In the genomic region with DNA sequence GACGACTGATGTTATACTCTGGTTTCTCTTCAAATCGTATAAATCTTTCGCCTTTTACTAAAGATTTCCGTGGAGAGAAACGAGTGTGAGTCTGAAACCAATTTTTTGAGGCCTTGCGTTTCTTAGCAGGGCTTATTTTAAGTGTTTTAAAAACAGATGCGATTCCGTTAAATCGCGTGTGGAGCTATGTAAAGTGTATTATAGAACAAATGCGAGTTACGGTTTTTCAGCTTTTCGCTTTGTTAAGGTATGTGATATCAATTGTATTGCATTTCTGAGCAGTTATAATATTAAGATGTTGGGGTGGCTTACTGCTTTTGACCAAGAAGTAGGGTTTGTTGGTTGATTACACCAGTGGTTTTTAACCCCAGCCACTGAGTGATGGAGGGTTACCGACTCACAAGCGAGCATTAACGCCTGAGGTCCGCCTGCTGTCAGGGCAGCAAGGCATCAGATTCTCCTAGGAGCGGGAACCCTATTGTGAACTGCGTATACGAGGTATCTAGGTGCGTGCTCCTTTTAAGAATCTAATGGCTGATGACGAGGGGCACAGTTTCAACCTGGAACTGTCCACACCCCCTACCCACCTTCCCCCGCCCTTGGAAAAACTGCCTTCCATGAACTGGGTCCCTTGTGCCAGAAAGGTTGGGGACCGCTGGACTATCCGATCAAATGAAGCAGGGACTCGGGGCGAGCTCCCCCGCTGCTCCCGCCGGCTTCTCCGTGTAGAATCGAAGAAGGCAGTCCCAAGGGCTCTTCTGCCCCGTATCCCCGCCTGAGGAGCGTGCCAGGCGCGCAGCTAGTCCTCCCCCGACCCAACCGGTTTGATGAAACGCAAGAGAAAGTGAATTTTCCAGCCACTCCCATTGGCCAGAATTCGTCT, we compare ENCODE assay signal across 8 cellular contexts. TPM values are rescaled to one million over a fixed set of nuclear protein-coding genes. Genes with fewer than 3 reads are reported as not detected.
DNase-seq lines count a peak whose midpoint lies in the region; ATAC-seq, FAIRE-seq and TF ChIP-seq lines count a peak whose summit lies in the region.

No MANE protein-coding gene starts in this region.

- H3K27ac ChIP-seq in GM23338 (ENCODE audit: low read depth): peak overlapping the region; percentile 86

- no peaks in the 10 kb centered on the region for H3K4me1 ChIP-seq in GM23338 (ENCODE audit: insufficient read depth)

- H3K27me3 ChIP-seq in GM23338 (ENCODE audit: insufficient read depth): no peaks in the 10 kb centered on the region

- H3K27me3 Mint-ChIP-seq in GM23338 (ENCODE audit: insufficient read depth, low read depth, poor library complexity): peaks cover 35% of the 10 kb centered on the region
- H3K27me3 Mint-ChIP-seq in activated T-helper 17 cell treated with anti-CD3 and anti-CD28 coated beads, Interleukin-2, amount 50 U/mL, for 72 hours: peaks cover 2% of the 10 kb centered on the region
- peaks cover 0 to 9% (median 3%) of the 10 kb centered on the region in 5 donors for H3K27me3 Mint-ChIP-seq in naive thymus-derived CD8-positive, alpha-beta T cell
- no peaks in the 10 kb centered on the region for H3K27me3 Mint-ChIP-seq in stimulated activated memory B cell treated with anti-CD40 and anti-IgM and Interleukin-4, amounts not matched to agents 10 μg/mL and 1 μg/mL and 100 μg/mL, for 72 hours

- no peak overlapping the region for H2AFZ ChIP-seq in GM23338

- peaks cover 3% of the 10 kb centered on the region; the same call in 2 of the 3 replicates for H3K9me3 Mint-ChIP-seq in GM23338
- no peaks in the 10 kb centered on the region for H3K9me3 Mint-ChIP-seq in activated T-helper 17 cell treated with anti-CD3 and anti-CD28 coated beads, Interleukin-2, amount 50 U/mL, for 72 hours
- peaks cover 0 to 2% (median 0%) of the 10 kb centered on the region in 9 donors for H3K9me3 Mint-ChIP-seq in naive thymus-derived CD8-positive, alpha-beta T cell
- no peaks in the 10 kb centered on the region for H3K9me3 Mint-ChIP-seq in stimulated activated memory B cell treated with anti-CD40 and anti-IgM and Interleukin-4, amounts not matched to agents 10 μg/mL and 1 μg/mL and 100 μg/mL, for 72 hours

- no peaks in the 10 kb centered on the region for H3F3A ChIP-seq in GM23338 (replicated peaks; ENCODE audit: low read depth)

- TF ChIP-seq CTCF in GM23338 (conservative IDR thresholded peaks at IDR 0.05; ENCODE audit: low read depth in 2 of 2) (no peak), fibroblast of mammary gland (conservative IDR thresholded peaks at IDR 0.05; ENCODE audit: control insufficient read depth, insufficient read depth, low read depth, low read length) (no peak)

- ATAC-seq in GM23338: peak; percentile 73
- peak; percentile 67 for ATAC-seq in activated T-helper 17 cell treated with anti-CD3 and anti-CD28 coated beads, Interleukin-2, amount 50 U/mL, for 72 hours (replicated peaks)
- ATAC-seq in naive thymus-derived CD8-positive, alpha-beta T cell: peak; percentile 60 to 66
- ATAC-seq in stimulated activated memory B cell treated with anti-CD40 and anti-IgM and Interleukin-4, amounts not matched to agents 10 μg/mL and 1 μg/mL and 100 μg/mL, for 72 hours: peak; percentile 80

- no peaks in the 10 kb centered on the region for H4K20me1 ChIP-seq in GM23338 (replicated peaks; ENCODE audit: insufficient read depth)

- H3K36me3 Mint-ChIP-seq in GM23338 (ENCODE audit: low read depth): no peaks in the 10 kb centered on the region
- peaks cover 26% of the 10 kb centered on the region for H3K36me3 Mint-ChIP-seq in activated T-helper 17 cell treated with anti-CD3 and anti-CD28 coated beads, Interleukin-2, amount 50 U/mL, for 72 hours (ENCODE audit: low read depth)
- no peaks in the 10 kb centered on the region for H3K36me3 Mint-ChIP-seq in naive thymus-derived CD8-positive, alpha-beta T cell
- no peaks in the 10 kb centered on the region for H3K36me3 Mint-ChIP-seq in stimulated activated memory B cell treated with anti-CD40 and anti-IgM and Interleukin-4, amounts not matched to agents 10 μg/mL and 1 μg/mL and 100 μg/mL, for 72 hours

- DNase-seq in Daoy (ENCODE audit: low read depth): peak; percentile 100
- DNase-seq in GM23338 (ENCODE audit: low spot score): peak; percentile 97
- DNase-seq in Kasumi-1 (lab: John Stamatoyannopoulos, UW): peak; percentile 93 to 97
- peak; percentile 100 for DNase-seq in RCC 7860 (ENCODE audit: low spot score)
- peak; percentile 98 for DNase-seq in fibroblast of mammary gland (ENCODE audit: low read depth)
- peak; percentile 65 to 93 (median 84) for DNase-seq in naive thymus-derived CD8-positive, alpha-beta T cell

- peak; percentile 85 for FAIRE-seq in RCC 7860 (lab: Jason Lieb, UNC)

- H3K4me3 ChIP-seq in GM23338 (peak overlapping the region; percentile 46), fibroblast of mammary gland (ENCODE audit: control insufficient read depth, low read depth, low read length) (peak overlapping the region; percentile 58)

- H3K4me2 ChIP-seq in GM23338: peak overlapping the region; percentile 62

- peak overlapping the region; percentile 82 for H3K4me3 Mint-ChIP-seq in GM23338
- H3K4me3 Mint-ChIP-seq in activated T-helper 17 cell treated with anti-CD3 and anti-CD28 coated beads, Interleukin-2, amount 50 U/mL, for 72 hours: peak overlapping the region; percentile 84
- peak overlapping the region; percentile 88 to 97 (median 94) for H3K4me3 Mint-ChIP-seq in naive thymus-derived CD8-positive, alpha-beta T cell
- peak overlapping the region; percentile 97 for H3K4me3 Mint-ChIP-seq in stimulated activated memory B cell treated with anti-CD40 and anti-IgM and Interleukin-4, amounts not matched to agents 10 μg/mL and 1 μg/mL and 100 μg/mL, for 72 hours

- POLR2A ChIA-PET in naive thymus-derived CD8-positive, alpha-beta T cell (lab: Charles Lee): interaction anchor here (0.6 to 4.7 kb wide), 46 partner anchors 9 to 1902 kb away, joined by 3 to 93 read pairs (median 4); partner anchors contain the start of genes AGTRAP, CLCN6, FBXO2 and FBXO44

- no peaks in the 10 kb centered on the region for H3K79me2 ChIP-seq in GM23338 (replicated peaks; ENCODE audit: insufficient read depth)

- peaks cover 9% of the 10 kb centered on the region; the same call in 2 of the 3 replicates for H3K4me1 Mint-ChIP-seq in GM23338
- H3K4me1 Mint-ChIP-seq in activated T-helper 17 cell treated with anti-CD3 and anti-CD28 coated beads, Interleukin-2, amount 50 U/mL, for 72 hours: peaks cover 28% of the 10 kb centered on the region
- peaks cover 24 to 54% (median 34%) of the 10 kb centered on the region in 4 donors for H3K4me1 Mint-ChIP-seq in naive thymus-derived CD8-positive, alpha-beta T cell
- H3K4me1 Mint-ChIP-seq in stimulated activated memory B cell treated with anti-CD40 and anti-IgM and Interleukin-4, amounts not matched to agents 10 μg/mL and 1 μg/mL and 100 μg/mL, for 72 hours: peaks cover 26% of the 10 kb centered on the region

- H3K36me3 ChIP-seq in GM23338 (ENCODE audit: insufficient read depth): no peaks in the 10 kb centered on the region

- H3K9me2 ChIP-seq in GM23338 (ENCODE audit: insufficient read depth): no peaks in the 10 kb centered on the region

- peak overlapping the region; percentile 100 for H3K27ac Mint-ChIP-seq in GM23338
- peak overlapping the region; percentile 100 for H3K27ac Mint-ChIP-seq in activated T-helper 17 cell treated with anti-CD3 and anti-CD28 coated beads, Interleukin-2, amount 50 U/mL, for 72 hours
- peak overlapping the region; percentile 99 to 100 (median 100) for H3K27ac Mint-ChIP-seq in naive thymus-derived CD8-positive, alpha-beta T cell
- peak overlapping the region; percentile 99 for H3K27ac Mint-ChIP-seq in stimulated activated memory B cell treated with anti-CD40 and anti-IgM and Interleukin-4, amounts not matched to agents 10 μg/mL and 1 μg/mL and 100 μg/mL, for 72 hours

RNA-seq across cellular contexts. Expression of gene KIAA2013, which starts 17.8 kb away (rescaled TPM):
- 67.3 and 87.1 TPM in 2 replicates for total RNA-seq in Daoy (2014; rRNA removed; shearing (Covaris generic))
- total RNA-seq in GM23338 (2014; rRNA removed; shearing (Covaris generic)): 77.8 and 83.2 TPM in 2 replicates
- polyA plus RNA-seq in GM23338 (2016; fragmentation: Nextera tagmentation; extraction: Ambion mirVana): 15.7 and 19.4 TPM in 2 replicates
- total RNA-seq in activated T-helper 17 cell treated with anti-CD3 and anti-CD28 coated beads, Interleukin-2, amount 50 U/mL, for 72 hours: 10 to 100 TPM; 15.6 to 32.2 TPM
- total RNA-seq in naive thymus-derived CD8-positive, alpha-beta T cell: 10 to 100 TPM; 26.8 to 27.9 TPM
- 10 to 100 TPM; 19.6 to 51.6 (median 38.0) TPM for polyA plus RNA-seq in naive thymus-derived CD8-positive, alpha-beta T cell

RNA-seq across cellular contexts. Expression of gene PLOD1, which starts 26.1 kb away (rescaled TPM):
- 88.1 and 107 TPM in 2 replicates for total RNA-seq in Daoy (2014; rRNA removed; shearing (Covaris generic))
- total RNA-seq in GM23338 (2014; rRNA removed; shearing (Covaris generic)): 56.3 and 62.9 TPM in 2 replicates
- polyA plus RNA-seq in GM23338 (2016; fragmentation: Nextera tagmentation; extraction: Ambion mirVana): 22.4 and 23.3 TPM in 2 replicates
- 10 to 100 TPM; 18.1 to 36.1 TPM for total RNA-seq in activated T-helper 17 cell treated with anti-CD3 and anti-CD28 coated beads, Interleukin-2, amount 50 U/mL, for 72 hours
- 1 to 10 TPM; 4.5 to 5.0 TPM for total RNA-seq in naive thymus-derived CD8-positive, alpha-beta T cell
- 1 to 10 TPM; 5.0 to 7.9 (median 5.7) TPM for polyA plus RNA-seq in naive thymus-derived CD8-positive, alpha-beta T cell

RNA-seq across cellular contexts. Expression of gene NPPB, which starts 49.6 kb away (rescaled TPM):
- total RNA-seq in Daoy (2014; rRNA removed; shearing (Covaris generic)): 38.6 and 78.9 TPM in 2 replicates
- total RNA-seq in GM23338 (2014; rRNA removed; shearing (Covaris generic)): not detected in 2 replicates
- 0.95 and 1.1 TPM in 2 replicates for polyA plus RNA-seq in GM23338 (2016; fragmentation: Nextera tagmentation; extraction: Ambion mirVana)
- total RNA-seq in activated T-helper 17 cell treated with anti-CD3 and anti-CD28 coated beads, Interleukin-2, amount 50 U/mL, for 72 hours: not detected
- total RNA-seq in naive thymus-derived CD8-positive, alpha-beta T cell: not detected
- polyA plus RNA-seq in naive thymus-derived CD8-positive, alpha-beta T cell: not detected

Comparison
In these comparisons a context has a peak if more than half of its experiments do, and no peak if none do; other contexts are left out.
1. Peak in every context shown above with its lines: DNase-seq, ATAC-seq, H3K4me3 ChIP-seq and H3K27ac ChIP-seq.
2. RNA of gene NPPB, which starts 49.6 kb away (total RNA-seq): 38.6 to 78.9 TPM in Daoy; not detected in GM23338, not detected in activated T-helper 17 cell treated with anti-CD3 and anti-CD28 coated beads, Interleukin-2, amount 50 U/mL, for 72 hours and not detected in naive thymus-derived CD8-positive, alpha-beta T cell; every median in the first group is over 10 times any median in the second.